8 cellular contexts compared by ENCODE assay signal in the genomic region with DNA sequence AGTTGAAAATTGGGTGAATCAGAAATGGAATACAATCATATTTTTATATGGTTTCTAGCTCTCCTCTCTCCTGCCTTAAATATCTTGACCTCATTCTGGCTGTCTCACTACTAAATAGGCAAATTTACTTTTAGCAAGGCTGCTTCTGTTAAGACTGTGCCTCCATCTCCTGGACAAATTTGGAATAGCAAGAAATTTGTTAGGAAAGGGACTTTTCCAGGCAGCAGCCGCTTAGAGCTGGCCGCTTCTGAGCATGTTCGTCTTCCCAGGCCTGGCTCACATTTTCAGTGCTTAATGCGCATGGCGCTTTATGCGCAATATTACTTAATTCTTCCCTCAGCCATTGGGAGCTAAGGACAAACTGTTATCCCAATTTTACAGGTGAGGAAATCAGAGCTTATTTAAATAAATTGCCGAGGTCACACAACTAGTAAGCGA. TPM values are rescaled to one million over a fixed set of nuclear protein-coding genes. Genes with fewer than 3 reads are reported as not detected.
DNase-seq lines count a peak whose midpoint lies in the region; ATAC-seq lines count a peak whose summit lies in the region.

No MANE protein-coding gene starts in this region.

- peak overlapping the region; percentile 42 for H3K4me3 Mint-ChIP-seq in central memory CD8-positive, alpha-beta T cell

- no peak for ATAC-seq in central memory CD8-positive, alpha-beta T cell (replicated peaks; ENCODE audit: extremely low read depth, poor library complexity, severe bottlenecking)
- ATAC-seq in GM18909 (IDR thresholded peaks at IDR 0.05; ENCODE audit: poor library complexity, unreplicated experiment) = no peak

- peak; percentile 70 for DNase-seq in A172 (ENCODE audit: low spot score)
- DNase-seq in GM03348 (ENCODE audit: low spot score) = peak; percentile 83
- peak; percentile 62 for DNase-seq in NCI-H128 (lab: John Stamatoyannopoulos, UW; ENCODE audit: unreplicated experiment)
- peak; percentile 79 for DNase-seq in SW480 (ENCODE audit: low spot score)
- DNase-seq in central memory CD8-positive, alpha-beta T cell (ENCODE audit: low spot score in 2 of 2) = peak in 1 of 2 donors; percentile 23
- DNase-seq in iris pigment epithelial cell (ENCODE audit: low read depth) = peak; percentile 87

- H3K9me3 Mint-ChIP-seq in central memory CD8-positive, alpha-beta T cell = no peaks in the 10 kb centered on the region

- peaks cover 25% of the 10 kb centered on the region for H3K36me3 Mint-ChIP-seq in central memory CD8-positive, alpha-beta T cell (ENCODE audit: insufficient read depth)

- no peak overlapping the region for H3K4me3 ChIP-seq in skeletal muscle satellite cell (ENCODE audit: low read length)

- H3K27me3 Mint-ChIP-seq in central memory CD8-positive, alpha-beta T cell = no peaks in the 10 kb centered on the region

- H3K9me3 ChIP-seq in skeletal muscle satellite cell (replicated peaks; ENCODE audit: low read length) = no peaks in the 10 kb centered on the region

- H3K4me1 ChIP-seq in skeletal muscle satellite cell (ENCODE audit: control insufficient read depth, insufficient read depth, low read length) = peaks cover 18% of the 10 kb centered on the region

- H3K27me3 ChIP-seq in skeletal muscle satellite cell (ENCODE audit: control insufficient read depth, insufficient read depth, low read length) = no peaks in the 10 kb centered on the region

- H3K27ac Mint-ChIP-seq in central memory CD8-positive, alpha-beta T cell (ENCODE audit: low read depth) = peak overlapping the region; percentile 99

- H3K4me1 Mint-ChIP-seq in central memory CD8-positive, alpha-beta T cell = peaks cover 45% of the 10 kb centered on the region

- peaks cover 6% of the 10 kb centered on the region for H3K36me3 ChIP-seq in skeletal muscle satellite cell (ENCODE audit: insufficient read depth, low read length)

- H3K4me2 ChIP-seq in skeletal muscle satellite cell (ENCODE audit: low read length) = peak overlapping the region; percentile 84

- H3K9ac ChIP-seq in skeletal muscle satellite cell (ENCODE audit: low read depth, low read length) = no peak overlapping the region

RNA-seq across cellular contexts. Expression of a gene that starts 1.7 kb away (rescaled TPM):
- total RNA-seq in A172 (2014; rRNA removed; shearing (Covaris generic)) = 12.4 and 15.9 TPM in 2 replicates
- 23.6 and 24.6 TPM in 2 replicates for total RNA-seq in skeletal muscle satellite cell (2012; rRNA removed)

RNA-seq across cellular contexts. Expression of a gene that starts 34.5 kb away (rescaled TPM):
- 0.29 and 1.3 TPM in 2 replicates for total RNA-seq in A172 (2014; rRNA removed; shearing (Covaris generic))
- not detected in 2 replicates for total RNA-seq in skeletal muscle satellite cell (2012; rRNA removed)

RNA-seq across cellular contexts. Expression of a gene that starts 51.7 kb away (rescaled TPM):
- 13.4 and 15.2 TPM in 2 replicates for total RNA-seq in A172 (2014; rRNA removed; shearing (Covaris generic))
- 22.3 and 25.1 TPM in 2 replicates for total RNA-seq in skeletal muscle satellite cell (2012; rRNA removed)
